Comparison of ENCODE assay signal across 1 cellular context in genomic region chr22:23161574-23161973, GRCh38.
TF ChIP-seq lines count a peak whose summit lies in the region.

No MANE protein-coding gene starts in this region.

TF ChIP-seq in HepG2, 621 proteins besides CTCF, POLR2A, EP300 and RAD21 (continued from another document):
- TF ChIP-seq, protein P1, sequence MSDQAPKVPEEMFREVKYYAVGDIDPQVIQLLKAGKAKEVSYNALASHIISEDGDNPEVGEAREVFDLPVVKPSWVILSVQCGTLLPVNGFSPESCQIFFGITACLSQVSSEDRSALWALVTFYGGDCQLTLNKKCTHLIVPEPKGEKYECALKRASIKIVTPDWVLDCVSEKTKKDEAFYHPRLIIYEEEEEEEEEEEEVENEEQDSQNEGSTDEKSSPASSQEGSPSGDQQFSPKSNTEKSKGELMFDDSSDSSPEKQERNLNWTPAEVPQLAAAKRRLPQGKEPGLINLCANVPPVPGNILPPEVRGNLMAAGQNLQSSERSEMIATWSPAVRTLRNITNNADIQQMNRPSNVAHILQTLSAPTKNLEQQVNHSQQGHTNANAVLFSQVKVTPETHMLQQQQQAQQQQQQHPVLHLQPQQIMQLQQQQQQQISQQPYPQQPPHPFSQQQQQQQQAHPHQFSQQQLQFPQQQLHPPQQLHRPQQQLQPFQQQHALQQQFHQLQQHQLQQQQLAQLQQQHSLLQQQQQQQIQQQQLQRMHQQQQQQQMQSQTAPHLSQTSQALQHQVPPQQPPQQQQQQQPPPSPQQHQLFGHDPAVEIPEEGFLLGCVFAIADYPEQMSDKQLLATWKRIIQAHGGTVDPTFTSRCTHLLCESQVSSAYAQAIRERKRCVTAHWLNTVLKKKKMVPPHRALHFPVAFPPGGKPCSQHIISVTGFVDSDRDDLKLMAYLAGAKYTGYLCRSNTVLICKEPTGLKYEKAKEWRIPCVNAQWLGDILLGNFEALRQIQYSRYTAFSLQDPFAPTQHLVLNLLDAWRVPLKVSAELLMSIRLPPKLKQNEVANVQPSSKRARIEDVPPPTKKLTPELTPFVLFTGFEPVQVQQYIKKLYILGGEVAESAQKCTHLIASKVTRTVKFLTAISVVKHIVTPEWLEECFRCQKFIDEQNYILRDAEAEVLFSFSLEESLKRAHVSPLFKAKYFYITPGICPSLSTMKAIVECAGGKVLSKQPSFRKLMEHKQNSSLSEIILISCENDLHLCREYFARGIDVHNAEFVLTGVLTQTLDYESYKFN (CRISPR knock-in tag; conservative IDR thresholded peaks at IDR 0.05): peak; percentile 40; the same call in 1 of the 2 replicates
- TF ChIP-seq, protein P2, sequence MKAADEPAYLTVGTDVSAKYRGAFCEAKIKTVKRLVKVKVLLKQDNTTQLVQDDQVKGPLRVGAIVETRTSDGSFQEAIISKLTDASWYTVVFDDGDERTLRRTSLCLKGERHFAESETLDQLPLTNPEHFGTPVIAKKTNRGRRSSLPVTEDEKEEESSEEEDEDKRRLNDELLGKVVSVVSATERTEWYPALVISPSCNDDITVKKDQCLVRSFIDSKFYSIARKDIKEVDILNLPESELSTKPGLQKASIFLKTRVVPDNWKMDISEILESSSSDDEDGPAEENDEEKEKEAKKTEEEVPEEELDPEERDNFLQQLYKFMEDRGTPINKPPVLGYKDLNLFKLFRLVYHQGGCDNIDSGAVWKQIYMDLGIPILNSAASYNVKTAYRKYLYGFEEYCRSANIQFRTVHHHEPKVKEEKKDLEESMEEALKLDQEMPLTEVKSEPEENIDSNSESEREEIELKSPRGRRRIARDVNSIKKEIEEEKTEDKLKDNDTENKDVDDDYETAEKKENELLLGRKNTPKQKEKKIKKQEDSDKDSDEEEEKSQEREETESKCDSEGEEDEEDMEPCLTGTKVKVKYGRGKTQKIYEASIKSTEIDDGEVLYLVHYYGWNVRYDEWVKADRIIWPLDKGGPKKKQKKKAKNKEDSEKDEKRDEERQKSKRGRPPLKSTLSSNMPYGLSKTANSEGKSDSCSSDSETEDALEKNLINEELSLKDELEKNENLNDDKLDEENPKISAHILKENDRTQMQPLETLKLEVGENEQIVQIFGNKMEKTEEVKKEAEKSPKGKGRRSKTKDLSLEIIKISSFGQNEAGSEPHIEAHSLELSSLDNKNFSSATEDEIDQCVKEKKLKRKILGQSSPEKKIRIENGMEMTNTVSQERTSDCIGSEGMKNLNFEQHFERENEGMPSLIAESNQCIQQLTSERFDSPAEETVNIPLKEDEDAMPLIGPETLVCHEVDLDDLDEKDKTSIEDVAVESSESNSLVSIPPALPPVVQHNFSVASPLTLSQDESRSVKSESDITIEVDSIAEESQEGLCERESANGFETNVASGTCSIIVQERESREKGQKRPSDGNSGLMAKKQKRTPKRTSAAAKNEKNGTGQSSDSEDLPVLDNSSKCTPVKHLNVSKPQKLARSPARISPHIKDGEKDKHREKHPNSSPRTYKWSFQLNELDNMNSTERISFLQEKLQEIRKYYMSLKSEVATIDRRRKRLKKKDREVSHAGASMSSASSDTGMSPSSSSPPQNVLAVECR (CRISPR knock-in tag; IDR thresholded peaks at IDR 0.05; ENCODE audit: borderline replicate concordance): 0 out of 2 replicates have a peak, but pooled peaks have one; percentile 24
- TF ChIP-seq, protein P3, sequence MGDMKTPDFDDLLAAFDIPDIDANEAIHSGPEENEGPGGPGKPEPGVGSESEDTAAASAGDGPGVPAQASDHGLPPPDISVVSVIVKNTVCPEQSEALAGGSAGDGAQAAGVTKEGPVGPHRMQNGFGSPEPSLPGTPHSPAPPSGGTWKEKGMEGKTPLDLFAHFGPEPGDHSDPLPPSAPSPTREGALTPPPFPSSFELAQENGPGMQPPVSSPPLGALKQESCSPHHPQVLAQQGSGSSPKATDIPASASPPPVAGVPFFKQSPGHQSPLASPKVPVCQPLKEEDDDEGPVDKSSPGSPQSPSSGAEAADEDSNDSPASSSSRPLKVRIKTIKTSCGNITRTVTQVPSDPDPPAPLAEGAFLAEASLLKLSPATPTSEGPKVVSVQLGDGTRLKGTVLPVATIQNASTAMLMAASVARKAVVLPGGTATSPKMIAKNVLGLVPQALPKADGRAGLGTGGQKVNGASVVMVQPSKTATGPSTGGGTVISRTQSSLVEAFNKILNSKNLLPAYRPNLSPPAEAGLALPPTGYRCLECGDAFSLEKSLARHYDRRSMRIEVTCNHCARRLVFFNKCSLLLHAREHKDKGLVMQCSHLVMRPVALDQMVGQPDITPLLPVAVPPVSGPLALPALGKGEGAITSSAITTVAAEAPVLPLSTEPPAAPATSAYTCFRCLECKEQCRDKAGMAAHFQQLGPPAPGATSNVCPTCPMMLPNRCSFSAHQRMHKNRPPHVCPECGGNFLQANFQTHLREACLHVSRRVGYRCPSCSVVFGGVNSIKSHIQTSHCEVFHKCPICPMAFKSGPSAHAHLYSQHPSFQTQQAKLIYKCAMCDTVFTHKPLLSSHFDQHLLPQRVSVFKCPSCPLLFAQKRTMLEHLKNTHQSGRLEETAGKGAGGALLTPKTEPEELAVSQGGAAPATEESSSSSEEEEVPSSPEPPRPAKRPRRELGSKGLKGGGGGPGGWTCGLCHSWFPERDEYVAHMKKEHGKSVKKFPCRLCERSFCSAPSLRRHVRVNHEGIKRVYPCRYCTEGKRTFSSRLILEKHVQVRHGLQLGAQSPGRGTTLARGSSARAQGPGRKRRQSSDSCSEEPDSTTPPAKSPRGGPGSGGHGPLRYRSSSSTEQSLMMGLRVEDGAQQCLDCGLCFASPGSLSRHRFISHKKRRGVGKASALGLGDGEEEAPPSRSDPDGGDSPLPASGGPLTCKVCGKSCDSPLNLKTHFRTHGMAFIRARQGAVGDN (CRISPR knock-in tag; IDR thresholded peaks at IDR 0.05): peak; percentile 74
- TF ChIP-seq KDM1A (CRISPR knock-in tag; IDR thresholded peaks at IDR 0.05) (no peak), IRF9 (CRISPR knock-in tag; IDR thresholded peaks at IDR 0.05; ENCODE audit: borderline replicate concordance) (0 out of 2 replicates have a peak, but pooled peaks have one; percentile 15), NR2F6 (IDR thresholded peaks at IDR 0.05) (peak; percentile 87), NR2F6 (CRISPR knock-in tag; IDR thresholded peaks at IDR 0.05) (peak; percentile 78), ZNF598 (CRISPR knock-in tag; IDR thresholded peaks at IDR 0.05; ENCODE audit: borderline replicate concordance) (0 out of 2 replicates have a peak, but pooled peaks have one; percentile 59), HES4 (CRISPR knock-in tag; IDR thresholded peaks at IDR 0.05; ENCODE audit: borderline replicate concordance) (no peak), ZMYM2 (CRISPR knock-in tag; IDR thresholded peaks at IDR 0.05) (no peak), POLR2AphosphoS2 (IDR thresholded peaks at IDR 0.05; ENCODE audit: low read depth, low read length) (no peak), HNRNPL (IDR thresholded peaks at IDR 0.05; ENCODE audit: low read depth, low read length) (0 out of 2 replicates have a peak, but pooled peaks have one; percentile 38), ZMYM3 (CRISPR knock-in tag; IDR thresholded peaks at IDR 0.05) (0 out of 2 replicates have a peak, but pooled peaks have one; percentile 31), ZBTB39 (CRISPR knock-in tag; IDR thresholded peaks at IDR 0.05) (peak; percentile 39; the same call in 1 of the 2 replicates), BHLHE40 (IDR thresholded peaks at IDR 0.05; ENCODE audit: low read length) (no peak)
- TF ChIP-seq, protein P4, sequence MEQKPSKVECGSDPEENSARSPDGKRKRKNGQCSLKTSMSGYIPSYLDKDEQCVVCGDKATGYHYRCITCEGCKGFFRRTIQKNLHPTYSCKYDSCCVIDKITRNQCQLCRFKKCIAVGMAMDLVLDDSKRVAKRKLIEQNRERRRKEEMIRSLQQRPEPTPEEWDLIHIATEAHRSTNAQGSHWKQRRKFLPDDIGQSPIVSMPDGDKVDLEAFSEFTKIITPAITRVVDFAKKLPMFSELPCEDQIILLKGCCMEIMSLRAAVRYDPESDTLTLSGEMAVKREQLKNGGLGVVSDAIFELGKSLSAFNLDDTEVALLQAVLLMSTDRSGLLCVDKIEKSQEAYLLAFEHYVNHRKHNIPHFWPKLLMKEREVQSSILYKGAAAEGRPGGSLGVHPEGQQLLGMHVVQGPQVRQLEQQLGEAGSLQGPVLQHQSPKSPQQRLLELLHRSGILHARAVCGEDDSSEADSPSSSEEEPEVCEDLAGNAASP (CRISPR knock-in tag; IDR thresholded peaks at IDR 0.05; ENCODE audit: borderline replicate concordance): peak; percentile 63; the same call in 1 of the 2 replicates
- TF ChIP-seq, protein P5, sequence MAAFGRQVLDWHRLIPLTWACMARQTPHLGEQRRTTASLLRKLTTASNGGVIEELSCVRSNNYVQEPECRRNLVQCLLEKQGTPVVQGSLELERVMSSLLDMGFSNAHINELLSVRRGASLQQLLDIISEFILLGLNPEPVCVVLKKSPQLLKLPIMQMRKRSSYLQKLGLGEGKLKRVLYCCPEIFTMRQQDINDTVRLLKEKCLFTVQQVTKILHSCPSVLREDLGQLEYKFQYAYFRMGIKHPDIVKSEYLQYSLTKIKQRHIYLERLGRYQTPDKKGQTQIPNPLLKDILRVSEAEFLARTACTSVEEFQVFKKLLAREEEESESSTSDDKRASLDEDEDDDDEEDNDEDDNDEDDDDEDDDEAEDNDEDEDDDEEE (CRISPR knock-in tag; IDR thresholded peaks at IDR 0.05): no peak
